33 cellular contexts compared by ENCODE assay signal in the genomic region with DNA sequence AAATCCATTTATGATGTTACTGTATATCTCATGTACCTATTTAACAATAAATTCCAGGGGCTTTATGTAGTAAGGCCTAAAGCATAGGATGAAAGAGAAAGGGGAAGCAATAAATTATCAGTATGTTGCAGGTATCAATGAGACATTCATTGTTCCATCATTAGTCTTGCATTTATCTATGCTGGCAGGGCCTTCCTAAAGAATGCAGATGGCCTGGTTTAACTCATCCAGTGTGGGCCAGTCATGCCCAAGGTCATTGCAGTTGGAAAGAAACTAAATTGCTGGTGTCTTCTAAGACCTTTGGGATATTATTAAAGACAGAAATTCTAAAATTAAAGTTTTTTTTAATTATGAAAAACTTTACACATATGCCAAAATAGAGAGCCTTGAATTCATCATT.
"Had no signal": no experiment of that assay in that cellular context is flagged by ENCODE, and none has a peak within 500 bp of the region (broad histone marks: within the 10 kb centered on the region; RNA-seq: fewer than 3 reads in every experiment).

No MANE protein-coding gene starts in this region.

- H3K9ac ChIP-seq: KMS-11 had no signal

- H3K9me3 ChIP-seq: MG63 had no signal

- DNase-seq: Karpas-422, Kasumi-1, MG63, MM.1S, MV-4-11, NCI-H1048, NCI-H1092, NCI-H1092 treated with DMSO at 0.1 percent for 48 hours, NCI-H1105, NCI-H1105 treated with DMSO at 0.1 percent for 48 hours, NCI-H1417 treated with DMSO at 0.1 percent for 48 hours, NCI-H1436, NCI-H1436 treated with DMSO at 0.1 percent for 48 hours, NCI-H146, NCI-H1694, NCI-H1694 treated with DMSO at 0.1 percent for 48 hours, NCI-H187, NCI-H187 treated with DMSO at 0.1 percent for 48 hours, NCI-H1930, NCI-H2029, NCI-H2029 treated with DMSO at 0.1 percent for 48 hours, NCI-H2081, NCI-H2081 treated with DMSO at 0.1 percent for 48 hours, NCI-H2107, NCI-H2171, NCI-H2171 treated with DMSO at 0.1 percent for 48 hours, NCI-H2227 treated with DMSO at 0.1 percent for 48 hours, NCI-H226, NCI-H345, NCI-H446, NCI-H446 treated with DMSO at 0.1 percent for 48 hours, NCI-H510A had no signal

- H3K4me2 ChIP-seq: KMS-11 had no signal

- H3K36me3 ChIP-seq: MG63 had no signal

- H3K4me3 ChIP-seq: MG63 had no signal

- H3K27ac ChIP-seq: KMS-11 had no signal

- H3K27me3 ChIP-seq: MG63 had no signal
